Comparison of ENCODE assay signal across 16 cellular contexts in genomic region chr1:219476116-219476515, GRCh38.
DNase-seq lines count a peak whose midpoint lies in the region; ATAC-seq, FAIRE-seq and TF ChIP-seq lines count a peak whose summit lies in the region.
"Had no signal": no experiment of that assay in that cellular context is flagged by ENCODE, and none has a peak within 500 bp of the region (broad histone marks: within the 10 kb centered on the region; RNA-seq: fewer than 3 reads in every experiment).

No MANE protein-coding gene starts in this region.

- no peak overlapping the region for H3K27ac Mint-ChIP-seq in MCF 10A (ENCODE audit: low read depth, unreplicated experiment)

- DNase-seq in NCI-H2107 (lab: John Stamatoyannopoulos, UW) (no peak), urothelium cell line (ENCODE audit: low spot score) (no peak), NCI-H2196 (lab: John Stamatoyannopoulos, UW; ENCODE audit: unreplicated experiment) (no peak), MCF 10A (ENCODE audit: unreplicated experiment) (no peak)
- DNase-seq: AML-193; anterior cingulate cortex; dorsolateral prefrontal cortex; islet precursor cell; NCI-H1105 treated with DMSO at 0.1 percent for 48 hours; NCI-H748 treated with DMSO at 0.1 percent for 48 hours; stimulated activated CD4-positive, alpha-beta T cell treated with anti-CD3 and anti-CD28 coated beads, Interleukin-2, amount 100 ng/mL, for 24 hours; stimulated activated naive CD4-positive, alpha-beta T cell had no signal

- intact Hi-C loops in MCF 10A (cut with micrococcal nuclease) = no loop called here

- BruUV-seq in MCF 10A (replicated peaks; lab: Mats Ljungman, UMichigan) = no TSS peak

- no peak for FAIRE-seq in urothelium cell line (lab: Jason Lieb, UNC)

- H3K4me3 Mint-ChIP-seq in MCF 10A (ENCODE audit: unreplicated experiment) = no peak overlapping the region

- POLR2A ChIA-PET in MCF 10A (lab: Yijun Ruan, JAX) = no interaction called here

- CTCF ChIA-PET in MCF 10A (lab: Yijun Ruan, JAX) = no interaction called here

- H3K27me3 Mint-ChIP-seq in MCF 10A (ENCODE audit: insufficient read depth, unreplicated experiment) = peaks cover 99% of the 10 kb centered on the region

- no peaks in the 10 kb centered on the region for H3K4me1 Mint-ChIP-seq in MCF 10A (ENCODE audit: insufficient read depth, unreplicated experiment)

- no peak for TF ChIP-seq CTCF in MCF 10A (IDR thresholded peaks at IDR 0.05; ENCODE audit: unreplicated experiment)

- H3K36me3 Mint-ChIP-seq in MCF 10A (ENCODE audit: insufficient read depth, unreplicated experiment) = no peaks in the 10 kb centered on the region

- ATAC-seq in GM18519 (IDR thresholded peaks at IDR 0.05; ENCODE audit: low FRiP score, unreplicated experiment) = peak; percentile 47
- ATAC-seq in GM21360 (IDR thresholded peaks at IDR 0.05; ENCODE audit: unreplicated experiment) = peak; percentile 72
- peak; percentile 60 for ATAC-seq in HG02884 (IDR thresholded peaks at IDR 0.05; ENCODE audit: unreplicated experiment)
- ATAC-seq in HG03457 (IDR thresholded peaks at IDR 0.05; ENCODE audit: unreplicated experiment) = peak; percentile 86

- H3K9me3 Mint-ChIP-seq in MCF 10A (ENCODE audit: unreplicated experiment) = no peaks in the 10 kb centered on the region
